ENCODE assay signal across 1 cellular context in genomic region chr10:100996678-100997363, GRCh38.
TF ChIP-seq lines count a peak whose summit lies in the region.

No MANE protein-coding gene starts in this region.

TF ChIP-seq in A549, 52 proteins besides CTCF, POLR2A, EP300 and RAD21:
- TF ChIP-seq, protein P1, sequence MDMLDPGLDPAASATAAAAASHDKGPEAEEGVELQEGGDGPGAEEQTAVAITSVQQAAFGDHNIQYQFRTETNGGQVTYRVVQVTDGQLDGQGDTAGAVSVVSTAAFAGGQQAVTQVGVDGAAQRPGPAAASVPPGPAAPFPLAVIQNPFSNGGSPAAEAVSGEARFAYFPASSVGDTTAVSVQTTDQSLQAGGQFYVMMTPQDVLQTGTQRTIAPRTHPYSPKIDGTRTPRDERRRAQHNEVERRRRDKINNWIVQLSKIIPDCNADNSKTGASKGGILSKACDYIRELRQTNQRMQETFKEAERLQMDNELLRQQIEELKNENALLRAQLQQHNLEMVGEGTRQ (IDR thresholded peaks at IDR 0.05), result peak; percentile 75; the same call in 1 of the 2 replicates
- no peak for TF ChIP-seq POLR2AphosphoS2 (conservative IDR thresholded peaks at IDR 0.05; ENCODE audit: low read length)
TF ChIP-seq in A549: peak in this region for 1.
